Comparison of ENCODE assay signal across 19 cellular contexts in genomic region chr9:122315534-122315933, GRCh38.
"Had no signal": no experiment of that assay in that cellular context is flagged by ENCODE, and none has a peak within 500 bp of the region (broad histone marks: within the 10 kb centered on the region; RNA-seq: fewer than 3 reads in every experiment).

No MANE protein-coding gene starts in this region.

- H3K4me3 Mint-ChIP-seq: activated naive CD8-positive, alpha-beta T cell treated with anti-CD3 and anti-CD28 coated beads for 36 hours; activated T-helper 1 cell treated with anti-CD3 and anti-CD28 coated beads, Interleukin-12 subunit alpha, Interleukin-12 subunit beta, Interleukin-2, Interleukin-4 antibody, amounts not matched to agents 30 ng/mL and 10 ng/mL and 1 ng/mL, durations not matched to agents 14 hours and 24 hours and 36 hours; naive B cell had no signal

- H3K4me1 ChIP-seq: body of pancreas, pancreas, tibial artery had no signal

- H3K27ac Mint-ChIP-seq: activated naive CD8-positive, alpha-beta T cell treated with anti-CD3 and anti-CD28 coated beads for 36 hours; activated T-helper 1 cell treated with anti-CD3 and anti-CD28 coated beads, Interleukin-12 subunit alpha, Interleukin-12 subunit beta, Interleukin-2, Interleukin-4 antibody, amounts not matched to agents 30 ng/mL and 10 ng/mL and 1 ng/mL, durations not matched to agents 14 hours and 24 hours and 36 hours had no signal

- H3K4me3 ChIP-seq: body of pancreas, coronary artery, mucosa of descending colon, pancreas, tibial artery had no signal

- H3K9me3 Mint-ChIP-seq: activated naive CD8-positive, alpha-beta T cell treated with anti-CD3 and anti-CD28 coated beads for 36 hours; activated T-helper 1 cell treated with anti-CD3 and anti-CD28 coated beads, Interleukin-12 subunit alpha, Interleukin-12 subunit beta, Interleukin-2, Interleukin-4 antibody, amounts not matched to agents 30 ng/mL and 10 ng/mL and 1 ng/mL, durations not matched to agents 14 hours and 24 hours and 36 hours had no signal

- H3K27ac ChIP-seq: body of pancreas, coronary artery, pancreas, tibial artery, WERI-Rb-1 had no signal

- ATAC-seq: body of pancreas, left lobe of liver, mucosa of descending colon, pancreas, SK-N-SH treated with all-trans-retinoic acid at 6 μM for 48 hours had no signal

- H3K9me3 ChIP-seq: body of pancreas, mucosa of descending colon, pancreas, tibial artery had no signal

- DNase-seq: activated CD4-positive, alpha-beta T cell treated with anti-CD3 and anti-CD28 coated beads for 1 hour; activated CD4-positive, alpha-beta T cell treated with anti-CD3 and anti-CD28 coated beads, Interleukin-2, amount 50 U/mL, for 4 hours; activated gamma-delta T cell treated with Interleukin-2 at 50 U/mL for 16 hours; activated naive CD8-positive, alpha-beta T cell treated with anti-CD3 and anti-CD28 coated beads for 36 hours; body of pancreas; head of caudate nucleus; mucosa of descending colon; naive B cell; pancreas; stimulated activated CD4-positive, alpha-beta T cell treated with anti-CD3 and anti-CD28 coated beads, Interleukin-1b, Interleukin-23, amount 100 ng/mL, for 48 hours; stimulated activated CD8-positive, alpha-beta memory T cell treated with anti-CD3 and anti-CD28 coated beads, Interleukin-4, amount 100 ng/mL, for 48 hours; stimulated activated naive CD4-positive, alpha-beta T cell; T1000; tibial artery; WERI-Rb-1 had no signal

- H3K27me3 Mint-ChIP-seq: activated naive CD8-positive, alpha-beta T cell treated with anti-CD3 and anti-CD28 coated beads for 36 hours; naive B cell had no signal

- H3K27me3 ChIP-seq: body of pancreas, pancreas, tibial artery had no signal
